In genomic region chr21:21712761-21713558, GRCh38 we compare ENCODE assay signal across 20 cellular contexts.
DNase-seq lines count a peak whose midpoint lies in the region; ATAC-seq and TF ChIP-seq lines count a peak whose summit lies in the region.
"Had no signal": no experiment of that assay in that cellular context is flagged by ENCODE, and none has a peak within 500 bp of the region (broad histone marks: within the 10 kb centered on the region; RNA-seq: fewer than 3 reads in every experiment).

No MANE protein-coding gene starts in this region.

- no peak for TF ChIP-seq POLR2A in right lobe of liver (IDR thresholded peaks at IDR 0.05)

- DNase-seq in AG04449 (ENCODE audit: low read depth, low spot score) (peak; percentile 49), HT1080 (ENCODE audit: low read depth) (peak; percentile 43), cardiac fibroblast (ENCODE audit: low read depth in 2 of 2) (peak; percentile 68 to 79), myocyte (ENCODE audit: low read depth) (peak; percentile 31), right lobe of liver (no peak), amniotic stem cell (lab: John Stamatoyannopoulos, UW) (no peak)
- DNase-seq in CD4-positive, alpha-beta memory T cell: no peak
- DNase-seq: activated CD4-positive, alpha-beta T cell treated with anti-CD3 and anti-CD28 coated beads for 36 hours; activated naive CD4-positive, alpha-beta T cell treated with anti-CD3 and anti-CD28 coated beads, Interleukin-2, amount 10 ng/mL, durations not matched to agents 7 days and 5 days; H7; left cardiac atrium; NCI-H1092; NCI-H2171; NK-92 treated with Interleukin-12 subunit alpha and Interleukin-12 subunit beta, amount 100 ng/mL, for 24 hours; stimulated activated CD4-positive, alpha-beta T cell treated with anti-CD3 and anti-CD28 coated beads, Interleukin-2, amount 100 ng/mL, for 24 hours had no signal

- no peaks in the 10 kb centered on the region for H3K4me1 ChIP-seq in CD4-positive, alpha-beta memory T cell (ENCODE audit: insufficient read depth, low read length)
- no peaks in the 10 kb centered on the region for H3K4me1 ChIP-seq in right lobe of liver
- H3K4me1 ChIP-seq: prostate gland had no signal

- TF ChIP-seq CTCF in AG04449 (IDR thresholded peaks at IDR 0.05; ENCODE audit: insufficient read depth, low read length, missing control alignments) (no peak), cardiac fibroblast (IDR thresholded peaks at IDR 0.05; ENCODE audit: low read depth, low read length) (no peak), right lobe of liver (IDR thresholded peaks at IDR 0.05) (no peak)

- intact Hi-C loops in CD4-positive, alpha-beta memory T cell (cut with micrococcal nuclease): no loop called here
- intact Hi-C loops in right lobe of liver (cut with DNase I): no loop called here

- POLR2A ChIA-PET in AG04449 (lab: Yijun Ruan, JAX): no interaction called here
- POLR2A ChIA-PET in CD4-positive, alpha-beta memory T cell (lab: Charles Lee; ENCODE audit: partially characterized antibody): no interaction called here

- H3K27ac Mint-ChIP-seq in CD4-positive, alpha-beta memory T cell: no peak overlapping the region
- H3K27ac Mint-ChIP-seq: activated CD4-positive, alpha-beta T cell treated with anti-CD3 and anti-CD28 coated beads for 36 hours; activated naive CD4-positive, alpha-beta T cell treated with anti-CD3 and anti-CD28 coated beads, Interleukin-2, amount 10 ng/mL, durations not matched to agents 7 days and 5 days; IgD-negative memory B cell had no signal

- no peak overlapping the region for H3K4me3 Mint-ChIP-seq in CD4-positive, alpha-beta memory T cell
- H3K4me3 Mint-ChIP-seq: activated CD4-positive, alpha-beta T cell treated with anti-CD3 and anti-CD28 coated beads for 36 hours; activated naive CD4-positive, alpha-beta T cell treated with anti-CD3 and anti-CD28 coated beads, Interleukin-2, amount 10 ng/mL, durations not matched to agents 7 days and 5 days; IgD-negative memory B cell had no signal

- H3K9me3 ChIP-seq in CD4-positive, alpha-beta memory T cell (ENCODE audit: control insufficient read depth in 1 of 2, low read length in 2 of 2): no peaks in the 10 kb centered on the region
- no peaks in the 10 kb centered on the region for H3K9me3 ChIP-seq in right lobe of liver
- H3K9me3 ChIP-seq: prostate gland, thoracic aorta had no signal

- H3K4me3 ChIP-seq in AG04449 (ENCODE audit: low read depth, low read length) (no peak overlapping the region), cardiac fibroblast (replicated peaks in 1 of 2; ENCODE audit: low read depth in 2 of 2, low read length in 2 of 2) (no peak overlapping the region), right lobe of liver (no peak overlapping the region)
- H3K4me3 ChIP-seq in CD4-positive, alpha-beta memory T cell (ENCODE audit: low read length in 2 of 2): no peak overlapping the region
- H3K4me3 ChIP-seq: hepatocyte, prostate gland, thoracic aorta had no signal

- H3K27ac ChIP-seq in CD4-positive, alpha-beta memory T cell (ENCODE audit: low read depth, low read length): no peak overlapping the region
- no peak overlapping the region for H3K27ac ChIP-seq in right lobe of liver
- H3K27ac ChIP-seq: hepatocyte, prostate gland, thoracic aorta had no signal

- 19% methylated on average over 4 of the region's 4 CpGs for WGBS in right lobe of liver (ENCODE audit: insufficient coverage, low coverage, low lambda C conversion rate, missing lambda C conversion rate)

- H3K27me3 ChIP-seq in CD4-positive, alpha-beta memory T cell (ENCODE audit: insufficient read depth, low read length): no peaks in the 10 kb centered on the region
- no peaks in the 10 kb centered on the region for H3K27me3 ChIP-seq in right lobe of liver
- H3K27me3 ChIP-seq: hepatocyte had no signal

- H3K36me3 ChIP-seq in CD4-positive, alpha-beta memory T cell (ENCODE audit: insufficient read depth, low read length): no peaks in the 10 kb centered on the region
- H3K36me3 ChIP-seq in right lobe of liver: no peaks in the 10 kb centered on the region
- H3K36me3 ChIP-seq: prostate gland, thoracic aorta had no signal

- no peaks in the 10 kb centered on the region for H3K27me3 Mint-ChIP-seq in CD4-positive, alpha-beta memory T cell
- H3K27me3 Mint-ChIP-seq: activated CD4-positive, alpha-beta T cell treated with anti-CD3 and anti-CD28 coated beads for 36 hours; activated naive CD4-positive, alpha-beta T cell treated with anti-CD3 and anti-CD28 coated beads, Interleukin-2, amount 10 ng/mL, durations not matched to agents 7 days and 5 days; IgD-negative memory B cell had no signal

- peaks cover 0 to 11% (median 2%) of the 10 kb centered on the region in 8 donors for H3K9me3 Mint-ChIP-seq in CD4-positive, alpha-beta memory T cell

- H3K4me1 Mint-ChIP-seq in CD4-positive, alpha-beta memory T cell: no peaks in the 10 kb centered on the region
- H3K4me1 Mint-ChIP-seq: activated CD4-positive, alpha-beta T cell treated with anti-CD3 and anti-CD28 coated beads for 36 hours; activated naive CD4-positive, alpha-beta T cell treated with anti-CD3 and anti-CD28 coated beads, Interleukin-2, amount 10 ng/mL, durations not matched to agents 7 days and 5 days; IgD-negative memory B cell had no signal

- no peak for ATAC-seq in right lobe of liver
- no peak for ATAC-seq in HG02870 (IDR thresholded peaks at IDR 0.05; ENCODE audit: unreplicated experiment)
- ATAC-seq: activated CD4-positive, alpha-beta T cell treated with anti-CD3 and anti-CD28 coated beads for 36 hours had no signal

- CTCF ChIA-PET in AG04449 (lab: Yijun Ruan, JAX): interaction anchor here (1.3 to 1.4 kb wide), 2 partner anchors 15 to 481 kb away, joined by 3 read pairs; no protein-coding TSS in a partner anchor
- CTCF ChIA-PET in CD4-positive, alpha-beta memory T cell (lab: Charles Lee; ENCODE audit: partially characterized antibody): no interaction called here

- H3K36me3 Mint-ChIP-seq in CD4-positive, alpha-beta memory T cell: no peaks in the 10 kb centered on the region
- H3K36me3 Mint-ChIP-seq: activated naive CD4-positive, alpha-beta T cell treated with anti-CD3 and anti-CD28 coated beads, Interleukin-2, amount 10 ng/mL, durations not matched to agents 7 days and 5 days had no signal

Comparison
In these comparisons a context has a peak if more than half of its experiments do, and no peak if none do; other contexts are left out.
1. DNase-seq: peak in AG04449 (single experiment), HT1080 (single experiment), cardiac fibroblast (2 of 2) and myocyte (single experiment); none in CD4-positive, alpha-beta memory T cell (0 of 5), right lobe of liver (0 of 3) and amniotic stem cell (single experiment).